8 cellular contexts compared by ENCODE assay signal in genomic region chr11:67071420-67072284, GRCh38. TPM values are rescaled to one million over a fixed set of nuclear protein-coding genes. Genes with fewer than 3 reads are reported as not detected.
DNase-seq lines count a peak whose midpoint lies in the region; ATAC-seq and TF ChIP-seq lines count a peak whose summit lies in the region.

No MANE protein-coding gene starts in this region.

- H3K9ac ChIP-seq in PC-3 (ENCODE audit: low read length): no peak overlapping the region
- H3K9ac ChIP-seq in subcutaneous abdominal adipose tissue (ENCODE audit: low read length in 5 of 5): peak overlapping the region in 3 of 5 donors; percentile 35 to 44 (median 43)

- no peaks in the 10 kb centered on the region for H3K9me2 ChIP-seq in PC-3 (replicated peaks; ENCODE audit: low read length)

- peak; percentile 24 for DNase-seq in NCI-H146 (lab: John Stamatoyannopoulos, UW)
- no peak for DNase-seq in NCI-H146 treated with DMSO at 0.1 percent for 48 hours (lab: John Stamatoyannopoulos, UW; ENCODE audit: unreplicated experiment)
- peak; percentile 62 for DNase-seq in PC-3
- peak; percentile 62 for DNase-seq in activated T-helper 1 cell treated with anti-CD3 and anti-CD28 coated beads, Interleukin-12 subunit alpha, Interleukin-12 subunit beta, Interleukin-2, Interleukin-4 antibody, amounts not matched to agents 30 ng/mL and 10 ng/mL and 1 ng/mL, durations not matched to agents 14 hours and 24 hours and 36 hours (ENCODE audit: low spot score)
- peak; percentile 65 for DNase-seq in fibroblast of the aortic adventitia (ENCODE audit: low read depth)

- no peak overlapping the region for H3K4me3 ChIP-seq in PC-3 (ENCODE audit: low read length)
- H3K4me3 ChIP-seq in fibroblast of the aortic adventitia (ENCODE audit: low read depth, low read length): peak overlapping the region; percentile 46
- H3K4me3 ChIP-seq in neutrophil (ENCODE audit: low read depth in 1 of 2, low read length in 1 of 2): peak overlapping the region; percentile 27 to 35
- peak overlapping the region in 4 of 5 donors; percentile 47 to 64 (median 55) for H3K4me3 ChIP-seq in subcutaneous abdominal adipose tissue (ENCODE audit: low read depth in 1 of 5, low read length in 5 of 5)

- TF ChIP-seq CTCF in PC-3 (conservative IDR thresholded peaks at IDR 0.05; ENCODE audit: low read depth, low read length) (peak; percentile 75), fibroblast of the aortic adventitia (IDR thresholded peaks at IDR 0.05; ENCODE audit: insufficient read depth, low read length) (peak; percentile 93), neutrophil (IDR thresholded peaks at IDR 0.05) (peak; percentile 71)

- H3K4me3 Mint-ChIP-seq in activated T-helper 1 cell treated with anti-CD3 and anti-CD28 coated beads, Interleukin-12 subunit alpha, Interleukin-12 subunit beta, Interleukin-2, Interleukin-4 antibody, amounts not matched to agents 30 ng/mL and 10 ng/mL and 1 ng/mL, durations not matched to agents 14 hours and 24 hours and 36 hours: peak overlapping the region; percentile 24

- H3K4me2 ChIP-seq in PC-3 (ENCODE audit: low read length): no peak overlapping the region

- H3K27me3 Mint-ChIP-seq in activated T-helper 1 cell treated with anti-CD3 and anti-CD28 coated beads, Interleukin-12 subunit alpha, Interleukin-12 subunit beta, Interleukin-2, Interleukin-4 antibody, amounts not matched to agents 30 ng/mL and 10 ng/mL and 1 ng/mL, durations not matched to agents 14 hours and 24 hours and 36 hours (ENCODE audit: insufficient read depth): peaks cover 7% of the 10 kb centered on the region

- no peaks in the 10 kb centered on the region for H3K36me3 Mint-ChIP-seq in activated T-helper 1 cell treated with anti-CD3 and anti-CD28 coated beads, Interleukin-12 subunit alpha, Interleukin-12 subunit beta, Interleukin-2, Interleukin-4 antibody, amounts not matched to agents 30 ng/mL and 10 ng/mL and 1 ng/mL, durations not matched to agents 14 hours and 24 hours and 36 hours (ENCODE audit: low read depth)

- H3K27ac ChIP-seq in PC-3 (ENCODE audit: low read length) (no peak overlapping the region), neutrophil (no peak overlapping the region), subcutaneous abdominal adipose tissue (ENCODE audit: low read depth, low read length) (no peak overlapping the region)

- H3K27me3 ChIP-seq in PC-3 (ENCODE audit: low read length): no peaks in the 10 kb centered on the region
- peaks cover 37% of the 10 kb centered on the region for H3K27me3 ChIP-seq in neutrophil
- H3K27me3 ChIP-seq in subcutaneous abdominal adipose tissue (ENCODE audit: control insufficient read depth in 5 of 5, insufficient read depth in 4 of 5, low read length in 5 of 5): no peaks in the 10 kb centered on the region

- intact Hi-C loops in PC-3 (cut with micrococcal nuclease): no loop called here
- intact Hi-C loops in activated T-helper 1 cell treated with anti-CD3 and anti-CD28 coated beads, Interleukin-12 subunit alpha, Interleukin-12 subunit beta, Interleukin-2, Interleukin-4 antibody, amounts not matched to agents 30 ng/mL and 10 ng/mL and 1 ng/mL, durations not matched to agents 14 hours and 24 hours and 36 hours (cut with micrococcal nuclease): loop anchor here (1.0 kb wide), 2 partner anchors 17 to 377 kb away; no protein-coding TSS in a partner anchor

- CTCF ChIA-PET in PC-3 (lab: Charles Lee): no interaction called here

- no peaks in the 10 kb centered on the region for H3K4me1 Mint-ChIP-seq in activated T-helper 1 cell treated with anti-CD3 and anti-CD28 coated beads, Interleukin-12 subunit alpha, Interleukin-12 subunit beta, Interleukin-2, Interleukin-4 antibody, amounts not matched to agents 30 ng/mL and 10 ng/mL and 1 ng/mL, durations not matched to agents 14 hours and 24 hours and 36 hours (ENCODE audit: low read depth)

- no peak overlapping the region for H3K27ac Mint-ChIP-seq in activated T-helper 1 cell treated with anti-CD3 and anti-CD28 coated beads, Interleukin-12 subunit alpha, Interleukin-12 subunit beta, Interleukin-2, Interleukin-4 antibody, amounts not matched to agents 30 ng/mL and 10 ng/mL and 1 ng/mL, durations not matched to agents 14 hours and 24 hours and 36 hours

- peak; percentile 43; the same call in 1 of the 2 replicates for ATAC-seq in PC-3
- no peak for ATAC-seq in GM21529 (IDR thresholded peaks at IDR 0.05; ENCODE audit: unreplicated experiment)

- BruUV-seq in PC-3 (replicated peaks; lab: Mats Ljungman, UMichigan): no TSS peak

- H3K9me3 ChIP-seq in PC-3 (ENCODE audit: low read length): no peaks in the 10 kb centered on the region
- H3K9me3 ChIP-seq in neutrophil: no peaks in the 10 kb centered on the region
- H3K9me3 ChIP-seq in subcutaneous abdominal adipose tissue (ENCODE audit: control insufficient read depth in 5 of 5, low read length in 5 of 5): no peaks in the 10 kb centered on the region

- no peaks in the 10 kb centered on the region for H3K79me2 ChIP-seq in PC-3 (ENCODE audit: low read length)

- POLR2A ChIA-PET in PC-3 (lab: Charles Lee; ENCODE audit: unreplicated experiment): no interaction called here

- no peaks in the 10 kb centered on the region for H4K20me1 ChIP-seq in PC-3 (ENCODE audit: low read length)

- H2AFZ ChIP-seq in PC-3 (ENCODE audit: low read length): no peak overlapping the region

- no peaks in the 10 kb centered on the region for H3K36me3 ChIP-seq in PC-3 (ENCODE audit: low read depth, low read length)
- H3K36me3 ChIP-seq in neutrophil: no peaks in the 10 kb centered on the region
- H3K36me3 ChIP-seq in subcutaneous abdominal adipose tissue (ENCODE audit: control insufficient read depth in 5 of 5, insufficient read depth in 5 of 5, low read length in 5 of 5): peaks cover 0 to 3% (median 0%) of the 10 kb centered on the region in 5 donors

- H3K9me3 Mint-ChIP-seq in activated T-helper 1 cell treated with anti-CD3 and anti-CD28 coated beads, Interleukin-12 subunit alpha, Interleukin-12 subunit beta, Interleukin-2, Interleukin-4 antibody, amounts not matched to agents 30 ng/mL and 10 ng/mL and 1 ng/mL, durations not matched to agents 14 hours and 24 hours and 36 hours: no peaks in the 10 kb centered on the region

- H3F3A ChIP-seq in PC-3 (ENCODE audit: low read length, unreplicated experiment): no peaks in the 10 kb centered on the region

- no peaks in the 10 kb centered on the region for H3K4me1 ChIP-seq in PC-3 (ENCODE audit: insufficient read depth, low read length)
- H3K4me1 ChIP-seq in neutrophil (ENCODE audit: control insufficient read depth in 1 of 2, insufficient read depth in 1 of 2, low read depth in 1 of 2, low read length in 1 of 2): peaks cover 4 to 5% of the 10 kb centered on the region in 2 experiments
- peaks cover 0 to 7% (median 6%) of the 10 kb centered on the region in 5 donors for H3K4me1 ChIP-seq in subcutaneous abdominal adipose tissue (ENCODE audit: control insufficient read depth in 5 of 5, insufficient read depth in 5 of 5, low read length in 5 of 5)

RNA-seq across cellular contexts. Expression of gene RHOD, which starts 15.0 kb away (rescaled TPM):
- 99.9 and 121 TPM in 2 replicates for total RNA-seq in PC-3 (2014; rRNA removed)
- total RNA-seq in activated T-helper 1 cell treated with anti-CD3 and anti-CD28 coated beads, Interleukin-12 subunit alpha, Interleukin-12 subunit beta, Interleukin-2, Interleukin-4 antibody, amounts not matched to agents 30 ng/mL and 10 ng/mL and 1 ng/mL, durations not matched to agents 14 hours and 24 hours and 36 hours: 0.39 and 0.44 TPM in 2 replicates
- total RNA-seq in fibroblast of the aortic adventitia (ENCODE audit: low replicate concordance): 15.1 and 26.1 TPM in 2 replicates

RNA-seq across cellular contexts. Expression of gene KDM2A, which starts 47.4 kb away (rescaled TPM):
- total RNA-seq in PC-3 (2014; rRNA removed) (65.3 and 87.1 TPM in 2 replicates), fibroblast of the aortic adventitia (ENCODE audit: low replicate concordance) (51.4 and 56.8 TPM in 2 replicates)
- 114 and 119 TPM in 2 replicates for total RNA-seq in activated T-helper 1 cell treated with anti-CD3 and anti-CD28 coated beads, Interleukin-12 subunit alpha, Interleukin-12 subunit beta, Interleukin-2, Interleukin-4 antibody, amounts not matched to agents 30 ng/mL and 10 ng/mL and 1 ng/mL, durations not matched to agents 14 hours and 24 hours and 36 hours

RNA-seq across cellular contexts. Expression of gene SYT12, which starts 48.7 kb away (rescaled TPM):
- 4.8 and 5.1 TPM in 2 replicates for total RNA-seq in PC-3 (2014; rRNA removed)
- not detected in 2 replicates for total RNA-seq in activated T-helper 1 cell treated with anti-CD3 and anti-CD28 coated beads, Interleukin-12 subunit alpha, Interleukin-12 subunit beta, Interleukin-2, Interleukin-4 antibody, amounts not matched to agents 30 ng/mL and 10 ng/mL and 1 ng/mL, durations not matched to agents 14 hours and 24 hours and 36 hours
- total RNA-seq in fibroblast of the aortic adventitia (ENCODE audit: low replicate concordance): 0.09 TPM in 1 of 2 replicates, not detected in the other

Comparison
In these comparisons a context has a peak if more than half of its experiments do, and no peak if none do; other contexts are left out.
1. RNA of gene RHOD, which starts 15.0 kb away (total RNA-seq): 99.9 to 121 TPM in PC-3 and 15.1 to 26.1 TPM in fibroblast of the aortic adventitia; 0.39 to 0.44 TPM in activated T-helper 1 cell treated with anti-CD3 and anti-CD28 coated beads, Interleukin-12 subunit alpha, Interleukin-12 subunit beta, Interleukin-2, Interleukin-4 antibody, amounts not matched to agents 30 ng/mL and 10 ng/mL and 1 ng/mL, durations not matched to agents 14 hours and 24 hours and 36 hours; every median in the first group is over 10 times any median in the second.
2. Peak in every context shown above with its lines, with median percentiles within 50 percentile points of each other: CTCF ChIP-seq.